ENCODE assay signal across 1 cellular context in the genomic region with DNA sequence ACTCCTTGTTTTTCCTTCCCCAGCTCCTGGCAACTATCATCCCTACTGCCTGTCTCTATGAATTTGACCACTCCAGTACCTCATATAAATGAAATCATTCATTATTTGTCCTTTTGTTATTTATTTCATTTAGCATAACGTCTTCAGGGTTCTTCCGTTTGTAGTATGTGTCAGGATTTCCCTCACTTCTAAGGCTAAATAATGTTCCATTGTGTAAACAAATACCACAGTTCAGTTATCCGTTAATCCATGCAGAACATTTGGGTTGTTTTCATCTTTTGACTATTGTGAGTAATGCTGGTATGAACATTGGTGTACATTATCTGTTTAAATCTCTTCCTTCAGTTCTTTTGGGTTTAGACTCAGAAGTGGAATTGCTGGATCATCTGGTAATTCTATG.
TF ChIP-seq lines count a peak whose summit lies in the region.

No MANE protein-coding gene starts in this region.

TF ChIP-seq in GM12878, 131 proteins besides CTCF, POLR2A, EP300 and RAD21:
- TF ChIP-seq CHD4 (IDR thresholded peaks at IDR 0.05) (no peak), CREM (IDR thresholded peaks at IDR 0.05; ENCODE audit: low read depth) (no peak), JUNB (IDR thresholded peaks at IDR 0.05) (no peak), NFYA (IDR thresholded peaks at IDR 0.05; ENCODE audit: borderline replicate concordance, low read depth, low read length) (no peak), MEF2A (IDR thresholded peaks at IDR 0.05; ENCODE audit: insufficient read depth, low read depth, low read length) (no peak), SMARCA5 (IDR thresholded peaks at IDR 0.05) (no peak), KAT2A (conservative IDR thresholded peaks at IDR 0.05; ENCODE audit: control insufficient read depth, low read depth, low read length) (no peak), SRF (IDR thresholded peaks at IDR 0.05; ENCODE audit: low read depth in 2 of 2, low read length in 2 of 2) (no peak), ZSCAN29 (IDR thresholded peaks at IDR 0.05) (no peak), NFXL1 (IDR thresholded peaks at IDR 0.05; ENCODE audit: borderline replicate concordance) (no peak), NFIC (IDR thresholded peaks at IDR 0.05; ENCODE audit: low read depth, low read length) (no peak), CBFB (IDR thresholded peaks at IDR 0.05; ENCODE audit: low read depth) (no peak), WRNIP1 (IDR thresholded peaks at IDR 0.05; ENCODE audit: borderline replicate concordance, low read depth, low read length) (no peak), CEBPB (IDR thresholded peaks at IDR 0.05; ENCODE audit: borderline replicate concordance in 1 of 2, low read depth in 2 of 2, low read length in 2 of 2) (no peak), ZNF384 (IDR thresholded peaks at IDR 0.05; ENCODE audit: borderline replicate concordance, low read depth, low read length) (no peak)
- TF ChIP-seq, protein P1, sequence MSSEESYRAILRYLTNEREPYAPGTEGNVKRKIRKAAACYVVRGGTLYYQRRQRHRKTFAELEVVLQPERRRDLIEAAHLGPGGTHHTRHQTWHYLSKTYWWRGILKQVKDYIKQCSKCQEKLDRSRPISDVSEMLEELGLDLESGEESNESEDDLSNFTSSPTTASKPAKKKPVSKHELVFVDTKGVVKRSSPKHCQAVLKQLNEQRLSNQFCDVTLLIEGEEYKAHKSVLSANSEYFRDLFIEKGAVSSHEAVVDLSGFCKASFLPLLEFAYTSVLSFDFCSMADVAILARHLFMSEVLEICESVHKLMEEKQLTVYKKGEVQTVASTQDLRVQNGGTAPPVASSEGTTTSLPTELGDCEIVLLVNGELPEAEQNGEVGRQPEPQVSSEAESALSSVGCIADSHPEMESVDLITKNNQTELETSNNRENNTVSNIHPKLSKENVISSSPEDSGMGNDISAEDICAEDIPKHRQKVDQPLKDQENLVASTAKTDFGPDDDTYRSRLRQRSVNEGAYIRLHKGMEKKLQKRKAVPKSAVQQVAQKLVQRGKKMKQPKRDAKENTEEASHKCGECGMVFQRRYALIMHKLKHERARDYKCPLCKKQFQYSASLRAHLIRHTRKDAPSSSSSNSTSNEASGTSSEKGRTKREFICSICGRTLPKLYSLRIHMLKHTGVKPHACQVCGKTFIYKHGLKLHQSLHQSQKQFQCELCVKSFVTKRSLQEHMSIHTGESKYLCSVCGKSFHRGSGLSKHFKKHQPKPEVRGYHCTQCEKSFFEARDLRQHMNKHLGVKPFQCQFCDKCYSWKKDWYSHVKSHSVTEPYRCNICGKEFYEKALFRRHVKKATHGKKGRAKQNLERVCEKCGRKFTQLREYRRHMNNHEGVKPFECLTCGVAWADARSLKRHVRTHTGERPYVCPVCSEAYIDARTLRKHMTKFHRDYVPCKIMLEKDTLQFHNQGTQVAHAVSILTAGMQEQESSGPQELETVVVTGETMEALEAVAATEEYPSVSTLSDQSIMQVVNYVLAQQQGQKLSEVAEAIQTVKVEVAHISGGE (CRISPR knock-in tag; IDR thresholded peaks at IDR 0.05): no peak
